29 cellular contexts compared by ENCODE assay signal in genomic region chr11:72317982-72318381, GRCh38.
"Had no signal": no experiment of that assay in that cellular context is flagged by ENCODE, and none has a peak within 500 bp of the region (broad histone marks: within the 10 kb centered on the region; RNA-seq: fewer than 3 reads in every experiment).

No MANE protein-coding gene starts in this region.

- H3K4me1 ChIP-seq: esophagus squamous epithelium, lower lobe of right lung, parathyroid adenoma, psoas muscle, suprapubic skin, tibial artery had no signal

- ATAC-seq: activated CD4-positive, CD25-positive, alpha-beta regulatory T cell treated with anti-CD3 and anti-CD28 coated beads, Interleukin-2, amount 50 U/mL, for 24 hours; activated naive CD8-positive, alpha-beta T cell treated with anti-CD3 and anti-CD28 coated beads, Interleukin-2, amount 50 U/mL, for 24 hours; lower lobe of right lung; naive thymus-derived CD8-positive, alpha-beta T cell; psoas muscle; T-helper 17 cell had no signal

- H3K4me1 Mint-ChIP-seq: activated naive CD8-positive, alpha-beta T cell treated with anti-CD3 and anti-CD28 coated beads, Interleukin-2, amount 50 U/mL, for 24 hours; neural progenitor cell had no signal

- H3K4me3 Mint-ChIP-seq: activated CD4-positive, alpha-beta memory T cell treated with anti-CD3 and anti-CD28 coated beads for 36 hours; activated CD4-positive, alpha-beta T cell treated with anti-CD3 and anti-CD28 coated beads, Interleukin-2, amount 10 ng/mL, durations not matched to agents 24 days and 14 days; activated naive CD4-positive, alpha-beta T cell treated with anti-CD3 and anti-CD28 coated beads, Interleukin-2, amount 10 ng/mL, durations not matched to agents 7 days and 5 days; activated naive CD8-positive, alpha-beta T cell treated with anti-CD3 and anti-CD28 coated beads, Interleukin-2, amount 50 U/mL, for 24 hours; activated T-helper 1 cell treated with anti-CD3 and anti-CD28 coated beads, Interleukin-12 subunit alpha, Interleukin-12 subunit beta, Interleukin-2, Interleukin-4 antibody, amounts not matched to agents 30 ng/mL and 10 ng/mL and 1 ng/mL, durations not matched to agents 14 hours and 24 hours and 36 hours; naive thymus-derived CD8-positive, alpha-beta T cell; neural progenitor cell; T-helper 17 cell had no signal

- H2AFZ ChIP-seq: hepatocyte, neural progenitor cell, parathyroid adenoma had no signal

- H3K9me3 Mint-ChIP-seq: activated CD4-positive, alpha-beta memory T cell treated with anti-CD3 and anti-CD28 coated beads for 36 hours; activated CD4-positive, alpha-beta T cell treated with anti-CD3 and anti-CD28 coated beads, Interleukin-2, amount 10 ng/mL, durations not matched to agents 24 days and 14 days; activated naive CD4-positive, alpha-beta T cell treated with anti-CD3 and anti-CD28 coated beads, Interleukin-2, amount 10 ng/mL, durations not matched to agents 7 days and 5 days; activated naive CD8-positive, alpha-beta T cell treated with anti-CD3 and anti-CD28 coated beads, Interleukin-2, amount 50 U/mL, for 24 hours; activated T-helper 1 cell treated with anti-CD3 and anti-CD28 coated beads, Interleukin-12 subunit alpha, Interleukin-12 subunit beta, Interleukin-2, Interleukin-4 antibody, amounts not matched to agents 30 ng/mL and 10 ng/mL and 1 ng/mL, durations not matched to agents 14 hours and 24 hours and 36 hours; naive thymus-derived CD8-positive, alpha-beta T cell; neural progenitor cell had no signal

- H3K36me3 ChIP-seq: neural progenitor cell had no signal

- H3K79me2 ChIP-seq: hepatocyte, parathyroid adenoma had no signal

- H3K9ac ChIP-seq: neural progenitor cell, parathyroid adenoma had no signal

- H3K27ac Mint-ChIP-seq: activated CD4-positive, alpha-beta memory T cell treated with anti-CD3 and anti-CD28 coated beads for 36 hours; activated CD4-positive, alpha-beta T cell treated with anti-CD3 and anti-CD28 coated beads, Interleukin-2, amount 10 ng/mL, durations not matched to agents 24 days and 14 days; activated naive CD4-positive, alpha-beta T cell treated with anti-CD3 and anti-CD28 coated beads, Interleukin-2, amount 10 ng/mL, durations not matched to agents 7 days and 5 days; activated naive CD8-positive, alpha-beta T cell treated with anti-CD3 and anti-CD28 coated beads, Interleukin-2, amount 50 U/mL, for 24 hours; activated T-helper 1 cell treated with anti-CD3 and anti-CD28 coated beads, Interleukin-12 subunit alpha, Interleukin-12 subunit beta, Interleukin-2, Interleukin-4 antibody, amounts not matched to agents 30 ng/mL and 10 ng/mL and 1 ng/mL, durations not matched to agents 14 hours and 24 hours and 36 hours; neural progenitor cell had no signal

- H3K9me3 ChIP-seq: esophagus squamous epithelium, lower lobe of right lung, psoas muscle, suprapubic skin, tibial artery had no signal

- H3K4me3 ChIP-seq: esophagus squamous epithelium, hepatocyte, lower lobe of right lung, neural progenitor cell, psoas muscle, suprapubic skin, tibial artery had no signal

- H3K27me3 Mint-ChIP-seq: activated CD4-positive, alpha-beta memory T cell treated with anti-CD3 and anti-CD28 coated beads for 36 hours; activated CD4-positive, alpha-beta T cell treated with anti-CD3 and anti-CD28 coated beads, Interleukin-2, amount 10 ng/mL, durations not matched to agents 24 days and 14 days; activated naive CD4-positive, alpha-beta T cell treated with anti-CD3 and anti-CD28 coated beads, Interleukin-2, amount 10 ng/mL, durations not matched to agents 7 days and 5 days; activated naive CD8-positive, alpha-beta T cell treated with anti-CD3 and anti-CD28 coated beads, Interleukin-2, amount 50 U/mL, for 24 hours; naive thymus-derived CD8-positive, alpha-beta T cell; T-helper 17 cell had no signal

- DNase-seq: activated CD4-positive, alpha-beta memory T cell treated with anti-CD3 and anti-CD28 coated beads for 36 hours; activated CD4-positive, alpha-beta T cell treated with anti-CD3 and anti-CD28 coated beads, Interleukin-2, amount 10 ng/mL, durations not matched to agents 24 days and 14 days; activated CD8-positive, alpha-beta memory T cell treated with anti-CD3 and anti-CD28 coated beads, Interleukin-2, amount 50 U/mL, for 4 hours; activated gamma-delta T cell; activated naive CD4-positive, alpha-beta T cell treated with anti-CD3 and anti-CD28 coated beads, Interleukin-2, amount 10 ng/mL, durations not matched to agents 7 days and 5 days; activated naive CD8-positive, alpha-beta T cell treated with anti-CD3 and anti-CD28 coated beads, Interleukin-2, amount 50 U/mL, for 24 hours; activated T-cell treated with anti-CD3 and anti-CD28 coated beads, Interleukin-2, amount 50 U/mL, for 1 hour; amygdala; dermis blood vessel endothelial cell; effector CD4-positive, alpha-beta T cell; esophagus squamous epithelium; foreskin melanocyte; lower lobe of right lung; mesenchymal stem cell; naive thymus-derived CD8-positive, alpha-beta T cell; occipital lobe; psoas muscle; stimulated activated naive CD4-positive, alpha-beta T cell; T-helper 17 cell; T1000; tibial artery; WERI-Rb-1 had no signal

- H3K4me2 ChIP-seq: hepatocyte, neural progenitor cell had no signal

- H3K27ac ChIP-seq: epithelial cell of prostate, esophagus squamous epithelium, hepatocyte, lower lobe of right lung, neural progenitor cell, parathyroid adenoma, psoas muscle, suprapubic skin, tibial artery, WERI-Rb-1 had no signal

- H3K36me3 Mint-ChIP-seq: activated naive CD4-positive, alpha-beta T cell treated with anti-CD3 and anti-CD28 coated beads, Interleukin-2, amount 10 ng/mL, durations not matched to agents 7 days and 5 days had no signal

- H3K27me3 ChIP-seq: esophagus squamous epithelium, hepatocyte, neural progenitor cell, suprapubic skin, tibial artery had no signal
